9 cellular contexts compared by ENCODE assay signal in the genomic region with DNA sequence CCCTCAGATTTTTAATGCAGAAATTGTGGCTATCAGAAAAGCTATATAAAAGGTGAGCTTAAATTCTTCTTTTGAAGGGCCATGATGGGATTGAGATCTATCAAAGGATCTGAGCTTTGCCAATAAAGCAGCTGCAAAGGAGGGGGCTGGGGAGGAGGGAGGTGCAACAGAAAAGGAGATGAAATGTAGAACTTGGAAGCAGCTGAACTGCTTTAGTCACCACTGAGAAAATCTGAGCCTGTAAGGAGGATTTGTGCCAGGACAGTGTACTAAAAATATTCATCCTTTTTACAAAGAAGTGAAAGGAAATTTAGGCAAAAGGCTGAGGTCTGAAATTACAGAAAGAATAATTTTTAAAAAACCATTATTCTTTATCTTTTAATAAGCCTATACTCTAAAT. TPM values are rescaled to one million over a fixed set of nuclear protein-coding genes. Genes with fewer than 3 reads are reported as not detected.
DNase-seq lines count a peak whose midpoint lies in the region; ATAC-seq and TF ChIP-seq lines count a peak whose summit lies in the region.
"Had no signal": no experiment of that assay in that cellular context is flagged by ENCODE, and none has a peak within 500 bp of the region (broad histone marks: within the 10 kb centered on the region; RNA-seq: fewer than 3 reads in every experiment).

No MANE protein-coding gene starts in this region.

- intact Hi-C loops in CD8-positive, alpha-beta T cell (cut with DNase I, micrococcal nuclease) = no loop called here

- H3K36me3 Mint-ChIP-seq in CD8-positive, alpha-beta T cell = no peaks in the 10 kb centered on the region

- no peaks in the 10 kb centered on the region for H3K36me3 ChIP-seq in CD8-positive, alpha-beta T cell (ENCODE audit: insufficient read depth, low read length)
- peaks cover 33% of the 10 kb centered on the region for H3K36me3 ChIP-seq in SJCRH30

- H3K9me3 ChIP-seq in CD8-positive, alpha-beta T cell (ENCODE audit: low read length) = no peaks in the 10 kb centered on the region
- no peaks in the 10 kb centered on the region for H3K9me3 ChIP-seq in SJCRH30 (replicated peaks)

- CTCF ChIA-PET in CD8-positive, alpha-beta T cell (lab: Charles Lee) = interaction anchor here (0.7 to 1.8 kb wide), 8 partner anchors 9 to 87 kb away, joined by 3 to 6 read pairs (median 4); partner anchors contain the start of gene TSPAN3

- peaks cover 13% of the 10 kb centered on the region for H3K4me1 ChIP-seq in CD8-positive, alpha-beta T cell (ENCODE audit: insufficient read depth, low read length)
- H3K4me1 ChIP-seq in SJCRH30 = peaks cover 51% of the 10 kb centered on the region

- H3K9me3 Mint-ChIP-seq in CD8-positive, alpha-beta T cell = no peaks in the 10 kb centered on the region

- H3K27ac ChIP-seq in CD8-positive, alpha-beta T cell (ENCODE audit: low read depth, low read length) = no peak overlapping the region
- peak overlapping the region; percentile 55 for H3K27ac ChIP-seq in SJCRH30

- no peak overlapping the region for H3K4me3 Mint-ChIP-seq in CD8-positive, alpha-beta T cell

- no peak overlapping the region for H3K4me3 ChIP-seq in CD8-positive, alpha-beta T cell (ENCODE audit: low read depth, low read length)
- H3K4me3 ChIP-seq in SJCRH30 = no peak overlapping the region

- peaks cover 36% of the 10 kb centered on the region for H3K4me1 Mint-ChIP-seq in CD8-positive, alpha-beta T cell (ENCODE audit: low read depth)

- no peak for DNase-seq in CD8-positive, alpha-beta T cell
- DNase-seq in SJCRH30 (peak; percentile 71 to 80), fibroblast of the conjunctiva (ENCODE audit: low read depth) (peak; percentile 60), pons (ENCODE audit: low spot score) (peak; percentile 50), cerebellar nuclear complex (lab: John Stamatoyannopoulos, UW) (no peak)
- DNase-seq in activated CD8-positive, alpha-beta memory T cell treated with anti-CD3 and anti-CD28 coated beads, Interleukin-2, amount 50 U/mL, for 4 hours = no peak
- DNase-seq: NCI-H774 had no signal

- H3K27me3 ChIP-seq in CD8-positive, alpha-beta T cell (ENCODE audit: insufficient read depth, low read length) = no peaks in the 10 kb centered on the region
- no peaks in the 10 kb centered on the region for H3K27me3 ChIP-seq in SJCRH30

- TF ChIP-seq CTCF in CD8-positive, alpha-beta T cell (IDR thresholded peaks at IDR 0.05) = no peak

- POLR2A ChIA-PET in CD8-positive, alpha-beta T cell (lab: Charles Lee) = interaction anchor here (1.6 to 2.5 kb wide), 3 partner anchors 9 to 65 kb away, joined by 4 to 6 read pairs (median 6); partner anchors contain the start of genes PSTPIP1 and TSPAN3

- no peak for ATAC-seq in CD8-positive, alpha-beta T cell
- ATAC-seq in GM19328 (IDR thresholded peaks at IDR 0.05; ENCODE audit: unreplicated experiment) (no peak), GM19467 (IDR thresholded peaks at IDR 0.05; ENCODE audit: unreplicated experiment) (no peak)

- H3K27me3 Mint-ChIP-seq in CD8-positive, alpha-beta T cell (ENCODE audit: low read depth) = no peaks in the 10 kb centered on the region

- peak overlapping the region; percentile 34 for H3K27ac Mint-ChIP-seq in CD8-positive, alpha-beta T cell

RNA-seq across cellular contexts. Expression of gene TSPAN3, which starts 10.3 kb away (rescaled TPM):
- total RNA-seq in CD8-positive, alpha-beta T cell = 10 to 100 TPM; 21.4 to 22.7 TPM
- total RNA-seq in SJCRH30 (2014; rRNA removed; shearing (Covaris generic)) = 463 and 473 TPM in 2 replicates

Comparison
In these comparisons a context has a peak if more than half of its experiments do, and no peak if none do; other contexts are left out.
1. DNase-seq: peak in SJCRH30 (2 of 2), fibroblast of the conjunctiva (single experiment) and pons (single experiment); none in CD8-positive, alpha-beta T cell (0 of 7), cerebellar nuclear complex (0 of 2) and activated CD8-positive, alpha-beta memory T cell treated with anti-CD3 and anti-CD28 coated beads, Interleukin-2, amount 50 U/mL, for 4 hours (single experiment).
2. RNA of gene TSPAN3, which starts 10.3 kb away (total RNA-seq): 463 to 473 TPM in SJCRH30; 21.4 to 22.7 TPM in CD8-positive, alpha-beta T cell; every median in the first group is over 10 times any median in the second.